ENCODE assay signal across 16 cellular contexts in genomic region chr4:40552536-40552935, GRCh38.
DNase-seq lines count a peak whose midpoint lies in the region; ATAC-seq and TF ChIP-seq lines count a peak whose summit lies in the region.
"Had no signal": no experiment of that assay in that cellular context is flagged by ENCODE, and none has a peak within 500 bp of the region (broad histone marks: within the 10 kb centered on the region; RNA-seq: fewer than 3 reads in every experiment).

No MANE protein-coding gene starts in this region.

- in situ Hi-C loops in IMR-90 (cut with MboI; ENCODE audit: low sequenced_read_pairs): no loop called here

- H3K56ac ChIP-seq in IMR-90 (ENCODE audit: extremely low read depth, insufficient read depth, low read length): no peak overlapping the region

- H2AFZ ChIP-seq in IMR-90 (replicated peaks; ENCODE audit: low read length, poor library complexity): no peak overlapping the region

- H3K36me3 ChIP-seq in IMR-90 (ENCODE audit: control insufficient read depth, insufficient read depth, low read length) (no peaks in the 10 kb centered on the region), body of pancreas (replicated peaks in 1 of 2; ENCODE audit: insufficient read depth in 1 of 2, low read depth in 2 of 2) (no peaks in the 10 kb centered on the region)

- H4K8ac ChIP-seq in IMR-90 (ENCODE audit: low read depth in 2 of 2, low read length in 2 of 2): no peak overlapping the region

- H3K9ac ChIP-seq in IMR-90 (ENCODE audit: low read depth, low read length): no peak overlapping the region

- H3K27ac ChIP-seq in CD4-positive, alpha-beta T cell (ENCODE audit: low read depth, low read length): no peak overlapping the region
- H3K27ac ChIP-seq in IMR-90 (ENCODE audit: insufficient read depth, low read length) (no peak overlapping the region), body of pancreas (peak overlapping the region; percentile 7 to 91 (median 80))

- TF ChIP-seq RAD21 in IMR-90 (IDR thresholded peaks at IDR 0.05; ENCODE audit: low read length): no peak

- no peaks in the 10 kb centered on the region for H3K9me3 Mint-ChIP-seq in CD4-positive, alpha-beta T cell
- no peaks in the 10 kb centered on the region for H3K9me3 Mint-ChIP-seq in naive thymus-derived CD8-positive, alpha-beta T cell

- intact Hi-C loops in CD4-positive, alpha-beta T cell (cut with DNase I, micrococcal nuclease): loop anchor here in 1 of 2 experiments (10.0 kb wide), 2 partner anchors 378 to 498 kb away; partner anchors contain the start of gene N4BP2
- intact Hi-C loops in IMR-90 (cut with micrococcal nuclease) (loop anchor here (5.0 kb wide), 1 partner anchor 400 kb away; no protein-coding TSS in a partner anchor), body of pancreas (cut with DNase I) (no loop called here)

- no peaks in the 10 kb centered on the region for H3K79me1 ChIP-seq in IMR-90 (ENCODE audit: low read depth in 1 of 2, low read length in 2 of 2)

- no peak for TF ChIP-seq CTCF in CD4-positive, alpha-beta T cell (IDR thresholded peaks at IDR 0.05)
- TF ChIP-seq CTCF in IMR-90 (conservative IDR thresholded peaks at IDR 0.05; ENCODE audit: low read depth, low read length): no peak
- TF ChIP-seq CTCF in body of pancreas (IDR thresholded peaks at IDR 0.05): peak in 4 of 7 experiments; percentile 5 to 15 (median 10)

- H3K4ac ChIP-seq in IMR-90 (ENCODE audit: low read depth, low read length): no peak overlapping the region

- peak overlapping the region; percentile 61 for H3K27ac Mint-ChIP-seq in CD4-positive, alpha-beta T cell
- peak overlapping the region in 6 of 10 donors; percentile 2 to 87 (median 70) for H3K27ac Mint-ChIP-seq in naive thymus-derived CD8-positive, alpha-beta T cell

- 64% methylated on average over 5 of the region's 6 CpGs; no CpG with 5 or more reads in 1 of the 2 experiments for WGBS in IMR-90 (ENCODE audit: extremely low coverage in 2 of 2, insufficient read length in 1 of 2), 2 experiments
- 34 to 42% methylated on average over 6 of the region's 6 CpGs for WGBS in body of pancreas, 2 donors

- BruUV-seq in IMR-90 (replicated peaks; lab: Mats Ljungman, UMichigan): no TSS peak

- H2BK120ac ChIP-seq in IMR-90 (ENCODE audit: low read depth, low read length): no peak overlapping the region; the same call in 1 of the 2 replicates

- no peak for TF ChIP-seq POLR2A in IMR-90 (IDR thresholded peaks at IDR 0.05; ENCODE audit: low read depth, low read length)
- no peak for TF ChIP-seq POLR2A in body of pancreas (IDR thresholded peaks at IDR 0.05)

- POLR2A ChIA-PET in CD4-positive, alpha-beta T cell (lab: Charles Lee): no interaction called here
- POLR2A ChIA-PET in IMR-90 (lab: Charles Lee; ENCODE audit: unreplicated experiment): no interaction called here
- POLR2A ChIA-PET in naive thymus-derived CD8-positive, alpha-beta T cell (lab: Charles Lee): interaction anchor here (0.6 kb wide), 1 partner anchor 43 kb away, joined by 4 read pairs; no protein-coding TSS in a partner anchor

- H3K4me3 ChIP-seq in IMR-90 (ENCODE audit: insufficient read depth, low read depth, low read length) (no peak overlapping the region), body of pancreas (no peak overlapping the region)

- H4K5ac ChIP-seq in IMR-90 (ENCODE audit: low read depth, low read length): no peak overlapping the region

- no peaks in the 10 kb centered on the region for H3K36me3 Mint-ChIP-seq in CD4-positive, alpha-beta T cell (ENCODE audit: low read depth)
- no peaks in the 10 kb centered on the region for H3K36me3 Mint-ChIP-seq in naive thymus-derived CD8-positive, alpha-beta T cell

- no peak overlapping the region for H3K14ac ChIP-seq in IMR-90 (replicated peaks; ENCODE audit: low read depth, low read length)

- no peak for ATAC-seq in CD4-positive, alpha-beta T cell (ENCODE audit: poor library complexity)
- ATAC-seq in IMR-90 (ENCODE audit: low read depth) (no peak), body of pancreas (peak; percentile 65), GM18909 (IDR thresholded peaks at IDR 0.05; ENCODE audit: poor library complexity, unreplicated experiment) (no peak)
- ATAC-seq in naive thymus-derived CD8-positive, alpha-beta T cell: no peak
- ATAC-seq: HepG2, left ventricle myocardium superior had no signal

- peaks cover 12% of the 10 kb centered on the region for H3K4me1 Mint-ChIP-seq in CD4-positive, alpha-beta T cell (ENCODE audit: low read depth)
- H3K4me1 Mint-ChIP-seq in naive thymus-derived CD8-positive, alpha-beta T cell: peaks cover 10 to 24% (median 16%) of the 10 kb centered on the region in 4 donors

- H3K4me2 ChIP-seq in IMR-90 (ENCODE audit: low read depth, low read length): no peak overlapping the region

- H3K27me3 ChIP-seq in CD4-positive, alpha-beta T cell (ENCODE audit: control insufficient read depth, insufficient read depth, low read length): no peaks in the 10 kb centered on the region
- H3K27me3 ChIP-seq in IMR-90 (ENCODE audit: control insufficient read depth, insufficient read depth, low read length): no peaks in the 10 kb centered on the region
- no peaks in the 10 kb centered on the region for H3K27me3 ChIP-seq in body of pancreas

- H2BK5ac ChIP-seq in IMR-90 (ENCODE audit: low read depth, low read length, poor library complexity, severe bottlenecking): no peak overlapping the region

- no peak overlapping the region for H4K91ac ChIP-seq in IMR-90 (ENCODE audit: insufficient read depth, low read depth, low read length)

- no peak overlapping the region for H2AK9ac ChIP-seq in IMR-90 (replicated peaks; ENCODE audit: low read depth, low read length, poor library complexity)

- DNase-seq in CD4-positive, alpha-beta T cell: no peak
- DNase-seq in IMR-90: no peak
- peak; percentile 43 to 68 (median 58) for DNase-seq in body of pancreas
- no peak for DNase-seq in naive thymus-derived CD8-positive, alpha-beta T cell
- no peak for DNase-seq in NCI-H1436 treated with DMSO at 0.1 percent for 48 hours (lab: John Stamatoyannopoulos, UW)
- no peak for DNase-seq in activated CD4-positive, alpha-beta T cell treated with anti-CD3 and anti-CD28 coated beads, Interleukin-2, amount 50 U/mL, for 48 hours
- DNase-seq: activated CD8-positive, alpha-beta memory T cell treated with anti-CD3 and anti-CD28 coated beads for 24 hours; Caco-2; effector CD8-positive, alpha-beta T cell; GOT3; left ventricle myocardium superior; NCI-H187; posterior cingulate gyrus; stimulated activated naive CD4-positive, alpha-beta T cell had no signal

- H3K23ac ChIP-seq in IMR-90 (ENCODE audit: low read depth, low read length): no peak overlapping the region

- dilution Hi-C loops in IMR-90 (cut with HindIII; ENCODE audit: low sequenced_read_pairs, unreplicated experiment): no loop called here

- H4K20me1 ChIP-seq in IMR-90 (ENCODE audit: insufficient read depth, low read length): no peaks in the 10 kb centered on the region

- H2AK5ac ChIP-seq in IMR-90 (ENCODE audit: low read depth, low read length): 0 out of 2 replicates have a peak overlapping the region, but pooled peaks have one; percentile 15

- CTCF ChIA-PET in CD4-positive, alpha-beta T cell (lab: Charles Lee): no interaction called here
- CTCF ChIA-PET in IMR-90 (lab: Yijun Ruan, JAX): no interaction called here

- H3K9me3 ChIP-seq in CD4-positive, alpha-beta T cell (ENCODE audit: control insufficient read depth, low read length): no peaks in the 10 kb centered on the region
- no peaks in the 10 kb centered on the region for H3K9me3 ChIP-seq in IMR-90 (ENCODE audit: control insufficient read depth, insufficient read depth, low read length)
- no peaks in the 10 kb centered on the region for H3K9me3 ChIP-seq in body of pancreas
- H3K9me3 ChIP-seq: Caco-2 had no signal

- peak overlapping the region; percentile 56 for H3K4me3 Mint-ChIP-seq in CD4-positive, alpha-beta T cell
- peak overlapping the region in 3 of 10 donors; percentile 22 to 52 (median 42) for H3K4me3 Mint-ChIP-seq in naive thymus-derived CD8-positive, alpha-beta T cell

- H3K4me1 ChIP-seq in IMR-90 (ENCODE audit: control insufficient read depth, insufficient read depth, low read length): 0 out of 2 replicates have a peak, but pooled peaks cover 5% of the 10 kb centered on the region
- peaks cover 43% of the 10 kb centered on the region for H3K4me1 ChIP-seq in body of pancreas

- no peak overlapping the region for H3K18ac ChIP-seq in IMR-90 (ENCODE audit: low read depth, low read length)

- no peaks in the 10 kb centered on the region for H3K27me3 Mint-ChIP-seq in CD4-positive, alpha-beta T cell
- H3K27me3 Mint-ChIP-seq in naive thymus-derived CD8-positive, alpha-beta T cell: no peaks in the 10 kb centered on the region

- H3K9me1 ChIP-seq in IMR-90 (ENCODE audit: insufficient read depth, low read length): peaks cover 10% of the 10 kb centered on the region; the same call in 1 of the 2 replicates

- H2BK15ac ChIP-seq in IMR-90 (ENCODE audit: low read depth, low read length): no peak overlapping the region

- H2BK20ac ChIP-seq in IMR-90 (ENCODE audit: low read depth, low read length): no peak overlapping the region

TF ChIP-seq in IMR-90, 13 proteins besides CTCF, POLR2A, EP300 and RAD21 (continues in another document):
- TF ChIP-seq RFX5 (IDR thresholded peaks at IDR 0.05; ENCODE audit: low read depth, low read length) (no peak), CEBPB (IDR thresholded peaks at IDR 0.05; ENCODE audit: low read depth, low read length) (no peak), MXI1 (IDR thresholded peaks at IDR 0.05; ENCODE audit: borderline replicate concordance, low read depth, low read length) (no peak), NFE2L2 (IDR thresholded peaks at IDR 0.05; ENCODE audit: low read depth, low read length) (no peak), CHD1 (IDR thresholded peaks at IDR 0.05; ENCODE audit: low read depth, low read length) (no peak), ELK1 (IDR thresholded peaks at IDR 0.05; ENCODE audit: borderline replicate concordance, low read depth, low read length) (no peak), MAFK (IDR thresholded peaks at IDR 0.05; ENCODE audit: low read depth, low read length) (no peak), RCOR1 (IDR thresholded peaks at IDR 0.05; ENCODE audit: insufficient replicate concordance, low read length) (no peak), FOS (IDR thresholded peaks at IDR 0.05; ENCODE audit: low read depth, low read length) (no peak)

Comparison
In these comparisons a context has a peak if more than half of its experiments do, and no peak if none do; other contexts are left out.
1. DNase-seq: peak in body of pancreas (4 of 4); none in CD4-positive, alpha-beta T cell (0 of 10), IMR-90 (single experiment), naive thymus-derived CD8-positive, alpha-beta T cell (0 of 10), NCI-H1436 treated with DMSO at 0.1 percent for 48 hours (single experiment) and activated CD4-positive, alpha-beta T cell treated with anti-CD3 and anti-CD28 coated beads, Interleukin-2, amount 50 U/mL, for 48 hours (0 of 2).
2. H3K27ac ChIP-seq: peak in body of pancreas (4 of 4); none in CD4-positive, alpha-beta T cell (single experiment) and IMR-90 (single experiment).
3. CTCF ChIP-seq: peak in body of pancreas (4 of 7); none in CD4-positive, alpha-beta T cell (single experiment) and IMR-90 (single experiment).